1 cellular context compared by ENCODE assay signal in genomic region chr1:13816016-13816760, GRCh38.
TF ChIP-seq lines count a peak whose summit lies in the region.

No MANE protein-coding gene starts in this region.

TF ChIP-seq in H1, 55 proteins besides CTCF, POLR2A, EP300 and RAD21 (continued from another document):
- TF ChIP-seq CHD7 (IDR thresholded peaks at IDR 0.05; ENCODE audit: insufficient replicate concordance, low read length) (no peak), RNF2 (IDR thresholded peaks at IDR 0.05; ENCODE audit: borderline replicate concordance, low read depth, low read length, missing control alignments, poor library complexity, severe bottlenecking) (no peak), ATF2 (IDR thresholded peaks at IDR 0.05; ENCODE audit: low read length) (no peak), ATF3 (IDR thresholded peaks at IDR 0.05; ENCODE audit: insufficient read depth, low read depth, low read length) (no peak)
